21 cellular contexts compared by ENCODE assay signal in the genomic region with DNA sequence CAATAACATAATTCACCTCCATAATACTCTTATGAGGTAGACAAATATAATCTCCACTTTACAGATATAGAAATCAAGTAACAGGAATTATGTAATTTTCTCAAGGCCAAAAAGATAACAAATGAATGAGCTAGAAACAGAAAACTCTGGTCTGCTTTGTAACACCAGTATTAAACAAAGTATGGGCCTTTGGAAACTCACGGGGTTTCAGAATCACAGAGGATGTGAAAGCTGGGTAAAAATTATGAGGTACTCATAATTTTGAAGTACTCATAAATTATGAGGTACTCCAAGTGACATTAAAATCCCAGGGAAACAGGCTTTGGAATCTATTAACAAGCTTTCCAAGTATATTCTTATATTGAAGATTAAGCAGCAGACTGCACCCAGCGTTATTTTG.
DNase-seq lines count a peak whose midpoint lies in the region; ATAC-seq and TF ChIP-seq lines count a peak whose summit lies in the region.
"Had no signal": no experiment of that assay in that cellular context is flagged by ENCODE, and none has a peak within 500 bp of the region (broad histone marks: within the 10 kb centered on the region; RNA-seq: fewer than 3 reads in every experiment).

No MANE protein-coding gene starts in this region.

- ATAC-seq in HG02938 (IDR thresholded peaks at IDR 0.05; ENCODE audit: unreplicated experiment) (peak; percentile 67), HG02885 (IDR thresholded peaks at IDR 0.05; ENCODE audit: poor library complexity, unreplicated experiment) (no peak)
- peak; percentile 17 for ATAC-seq in activated T-helper 17 cell treated with anti-CD3 and anti-CD28 coated beads, Interleukin-2, amount 50 U/mL, for 72 hours (replicated peaks)
- ATAC-seq in stimulated activated effector memory CD8-positive, alpha-beta T cell treated with anti-CD3 and anti-CD28 coated beads, Interleukin-12 subunit alpha, Interleukin-12 subunit beta, amount 100 ng/mL, for 72 hours = no peak

- H3K27ac Mint-ChIP-seq in activated naive CD4-positive, alpha-beta T cell treated with anti-CD3 and anti-CD28 coated beads for 36 hours = peak overlapping the region; percentile 51
- H3K27ac Mint-ChIP-seq in activated T-helper 17 cell treated with anti-CD3 and anti-CD28 coated beads, Interleukin-2, amount 50 U/mL, for 72 hours = peak overlapping the region; percentile 93
- H3K27ac Mint-ChIP-seq in stimulated activated effector memory CD8-positive, alpha-beta T cell treated with anti-CD3 and anti-CD28 coated beads, Interleukin-12 subunit alpha, Interleukin-12 subunit beta, amount 100 ng/mL, for 72 hours = peak overlapping the region; percentile 93
- H3K27ac Mint-ChIP-seq: endodermal cell had no signal

- no peaks in the 10 kb centered on the region for H3K27me3 Mint-ChIP-seq in activated naive CD4-positive, alpha-beta T cell treated with anti-CD3 and anti-CD28 coated beads for 36 hours (ENCODE audit: low read depth)
- no peaks in the 10 kb centered on the region for H3K27me3 Mint-ChIP-seq in activated T-helper 17 cell treated with anti-CD3 and anti-CD28 coated beads, Interleukin-2, amount 50 U/mL, for 72 hours

- H3K4me3 Mint-ChIP-seq in activated naive CD4-positive, alpha-beta T cell treated with anti-CD3 and anti-CD28 coated beads for 36 hours = no peak overlapping the region
- H3K4me3 Mint-ChIP-seq in activated T-helper 17 cell treated with anti-CD3 and anti-CD28 coated beads, Interleukin-2, amount 50 U/mL, for 72 hours = peak overlapping the region; percentile 67
- H3K4me3 Mint-ChIP-seq in stimulated activated effector memory CD8-positive, alpha-beta T cell treated with anti-CD3 and anti-CD28 coated beads, Interleukin-12 subunit alpha, Interleukin-12 subunit beta, amount 100 ng/mL, for 72 hours = peak overlapping the region; percentile 65
- H3K4me3 Mint-ChIP-seq: endodermal cell had no signal

- intact Hi-C loops in activated naive CD4-positive, alpha-beta T cell treated with anti-CD3 and anti-CD28 coated beads for 36 hours (cut with micrococcal nuclease) = loop anchor here (2.0 to 10.0 kb wide), 3 partner anchors 71 to 537 kb away; no protein-coding TSS in a partner anchor

- no peak for TF ChIP-seq CTCF in WERI-Rb-1 (IDR thresholded peaks at IDR 0.05; ENCODE audit: low read depth, low read length)

- H3K36me3 Mint-ChIP-seq in activated naive CD4-positive, alpha-beta T cell treated with anti-CD3 and anti-CD28 coated beads for 36 hours (ENCODE audit: low read depth) = no peaks in the 10 kb centered on the region
- no peaks in the 10 kb centered on the region for H3K36me3 Mint-ChIP-seq in activated T-helper 17 cell treated with anti-CD3 and anti-CD28 coated beads, Interleukin-2, amount 50 U/mL, for 72 hours (ENCODE audit: low read depth)
- peaks cover 6% of the 10 kb centered on the region for H3K36me3 Mint-ChIP-seq in stimulated activated effector memory CD8-positive, alpha-beta T cell treated with anti-CD3 and anti-CD28 coated beads, Interleukin-12 subunit alpha, Interleukin-12 subunit beta, amount 100 ng/mL, for 72 hours
- H3K36me3 Mint-ChIP-seq: CD8-positive, alpha-beta memory T cell had no signal

- H3K27ac ChIP-seq in WERI-Rb-1 = no peak overlapping the region
- H3K27ac ChIP-seq: brain microvascular endothelial cell, HL-60, Peyer's patch, upper lobe of left lung had no signal

- no peaks in the 10 kb centered on the region for H3K36me3 ChIP-seq in WERI-Rb-1
- H3K36me3 ChIP-seq: brain microvascular endothelial cell, Peyer's patch, upper lobe of left lung had no signal

- H3K4me1 Mint-ChIP-seq in activated naive CD4-positive, alpha-beta T cell treated with anti-CD3 and anti-CD28 coated beads for 36 hours (ENCODE audit: low read depth) = peaks cover 71% of the 10 kb centered on the region
- peaks cover 49% of the 10 kb centered on the region for H3K4me1 Mint-ChIP-seq in activated T-helper 17 cell treated with anti-CD3 and anti-CD28 coated beads, Interleukin-2, amount 50 U/mL, for 72 hours
- peaks cover 78% of the 10 kb centered on the region for H3K4me1 Mint-ChIP-seq in stimulated activated effector memory CD8-positive, alpha-beta T cell treated with anti-CD3 and anti-CD28 coated beads, Interleukin-12 subunit alpha, Interleukin-12 subunit beta, amount 100 ng/mL, for 72 hours

- CTCF ChIA-PET in activated naive CD4-positive, alpha-beta T cell treated with anti-CD3 and anti-CD28 coated beads for 36 hours (lab: Charles Lee) = interaction anchor here (0.5 to 1.9 kb wide), 9 partner anchors 10 to 258 kb away, joined by 3 to 6 read pairs (median 3); no protein-coding TSS in a partner anchor

- no peaks in the 10 kb centered on the region for H3K9me3 Mint-ChIP-seq in activated naive CD4-positive, alpha-beta T cell treated with anti-CD3 and anti-CD28 coated beads for 36 hours
- H3K9me3 Mint-ChIP-seq in activated T-helper 17 cell treated with anti-CD3 and anti-CD28 coated beads, Interleukin-2, amount 50 U/mL, for 72 hours = no peaks in the 10 kb centered on the region
- no peaks in the 10 kb centered on the region for H3K9me3 Mint-ChIP-seq in stimulated activated effector memory CD8-positive, alpha-beta T cell treated with anti-CD3 and anti-CD28 coated beads, Interleukin-12 subunit alpha, Interleukin-12 subunit beta, amount 100 ng/mL, for 72 hours
- H3K9me3 Mint-ChIP-seq: CD8-positive, alpha-beta memory T cell; endodermal cell had no signal

- H3K27me3 ChIP-seq in WERI-Rb-1 (ENCODE audit: insufficient read depth, low read depth, severe bottlenecking) = no peaks in the 10 kb centered on the region
- H3K27me3 ChIP-seq: brain microvascular endothelial cell, Peyer's patch, upper lobe of left lung had no signal

- DNase-seq in activated naive CD4-positive, alpha-beta T cell treated with anti-CD3 and anti-CD28 coated beads for 36 hours = no peak
- DNase-seq in activated naive CD4-positive, alpha-beta T cell (lab: John Stamatoyannopoulos, UW) = no peak
- no peak for DNase-seq in stimulated activated effector memory CD8-positive, alpha-beta T cell treated with anti-CD3 and anti-CD28 coated beads, Interleukin-12 subunit alpha, Interleukin-12 subunit beta, amount 100 ng/mL, for 72 hours (ENCODE audit: low spot score in 2 of 2)
- DNase-seq in NCI-H446 treated with DMSO at 0.1 percent for 48 hours (lab: John Stamatoyannopoulos, UW) = no peak
- no peak for DNase-seq in WERI-Rb-1
- DNase-seq: activated CD4-positive, CD25-positive, alpha-beta regulatory T cell; brain microvascular endothelial cell; CD8-positive, alpha-beta memory T cell; DND-41; endodermal cell; NCI-H1694; NCI-H226; nucleus accumbens; Peyer's patch; stimulated activated CD4-positive, alpha-beta T cell treated with anti-CD3 and anti-CD28 coated beads, Interleukin-4, amount 100 ng/mL, for 1 hour had no signal

- no peaks in the 10 kb centered on the region for H3K9me3 ChIP-seq in WERI-Rb-1 (ENCODE audit: severe bottlenecking)
- H3K9me3 ChIP-seq: Peyer's patch, upper lobe of left lung had no signal

- no peak overlapping the region for H3K4me3 ChIP-seq in WERI-Rb-1 (ENCODE audit: low read depth, low read length)
- H3K4me3 ChIP-seq: lung, Peyer's patch, upper lobe of left lung had no signal

Comparison
In these comparisons a context has a peak if more than half of its experiments do, and no peak if none do; other contexts are left out.
1. ATAC-seq: peak in HG02938 (single experiment) and activated T-helper 17 cell treated with anti-CD3 and anti-CD28 coated beads, Interleukin-2, amount 50 U/mL, for 72 hours (single experiment); none in stimulated activated effector memory CD8-positive, alpha-beta T cell treated with anti-CD3 and anti-CD28 coated beads, Interleukin-12 subunit alpha, Interleukin-12 subunit beta, amount 100 ng/mL, for 72 hours (single experiment) and HG02885 (single experiment).
2. Peak in every context shown above with its lines, with median percentiles within 50 percentile points of each other: H3K27ac Mint-ChIP-seq.